22 cellular contexts compared by ENCODE assay signal in genomic region chr13:100464006-100464405, GRCh38.
"Had no signal": no experiment of that assay in that cellular context is flagged by ENCODE, and none has a peak within 500 bp of the region (broad histone marks: within the 10 kb centered on the region; RNA-seq: fewer than 3 reads in every experiment).

No MANE protein-coding gene starts in this region.

- H3K27me3 Mint-ChIP-seq: naive thymus-derived CD4-positive, alpha-beta T cell had no signal

- H3K4me3 Mint-ChIP-seq: naive thymus-derived CD4-positive, alpha-beta T cell; nephron progenitor cell had no signal

- H3K79me2 ChIP-seq: hepatocyte had no signal

- H3K4me1 ChIP-seq: esophagus muscularis mucosa, foreskin keratinocyte, psoas muscle, right lobe of liver, stomach had no signal

- H3K36me3 ChIP-seq: esophagus muscularis mucosa, right lobe of liver, thoracic aorta, transverse colon had no signal

- H3K27ac ChIP-seq: coronary artery, epithelial cell of prostate, esophagus muscularis mucosa, foreskin keratinocyte, hepatocyte, psoas muscle, right lobe of liver, stomach, thoracic aorta, transverse colon had no signal

- H3K27me3 ChIP-seq: esophagus muscularis mucosa, foreskin keratinocyte, hepatocyte, right lobe of liver, stomach, transverse colon had no signal

- H3K4me3 ChIP-seq: coronary artery, esophagus muscularis mucosa, hepatocyte, psoas muscle, right lobe of liver, stomach, thoracic aorta, transverse colon had no signal

- H3K9me3 ChIP-seq: right lobe of liver, thoracic aorta, transverse colon had no signal

- H3K27ac Mint-ChIP-seq: naive thymus-derived CD4-positive, alpha-beta T cell; nephron progenitor cell had no signal

- DNase-seq: effector memory CD4-positive, alpha-beta T cell; foreskin keratinocyte; head of caudate nucleus; left colon; left ventricle myocardium superior; mammary epithelial cell; naive thymus-derived CD4-positive, alpha-beta T cell; nephron progenitor cell; psoas muscle; retina; right lobe of liver; stimulated activated CD4-positive, alpha-beta T cell treated with anti-CD3 and anti-CD28 coated beads, Interleukin-2, amount 100 ng/mL, for 24 hours; stimulated activated CD4-positive, alpha-beta T cell treated with anti-CD3 and anti-CD28 coated beads, Interleukin-4, amount 100 ng/mL, for 4 hours; stimulated activated naive CD4-positive, alpha-beta T cell; stomach; substantia nigra; transverse colon had no signal

- H2AFZ ChIP-seq: hepatocyte had no signal

- H3K4me2 ChIP-seq: hepatocyte had no signal
